23 cellular contexts compared by ENCODE assay signal in genomic region chr20:7667194-7667593, GRCh38.
"Had no signal": no experiment of that assay in that cellular context is flagged by ENCODE, and none has a peak within 500 bp of the region (broad histone marks: within the 10 kb centered on the region; RNA-seq: fewer than 3 reads in every experiment).

No MANE protein-coding gene starts in this region.

- H3K4me3 ChIP-seq: adrenal gland, left ventricle myocardium inferior, mucosa of descending colon, prostate gland, skin epidermis, suprapubic skin, transverse colon, uterus had no signal

- H3K9me3 ChIP-seq: adrenal gland, left ventricle myocardium inferior, mucosa of descending colon, prostate gland, suprapubic skin, transverse colon, uterus had no signal

- H3K27me3 ChIP-seq: adrenal gland, foreskin keratinocyte, suprapubic skin, transverse colon, uterus had no signal

- DNase-seq: activated B cell treated with CpG ODN at 0.5 μM for 24 hours; activated CD4-positive, alpha-beta memory T cell treated with anti-CD3 and anti-CD28 coated beads for 36 hours; activated CD4-positive, alpha-beta T cell treated with anti-CD3 and anti-CD28 coated beads for 4 hours; activated gamma-delta T cell treated with Interleukin-2 at 50 U/mL for 16 hours; activated T-cell treated with anti-CD3 and anti-CD28 coated beads for 4 hours; adrenal gland; cortex of kidney; effector CD8-positive, alpha-beta T cell; foreskin keratinocyte; head of caudate nucleus; kidney glomerular epithelial cell; left ventricle myocardium inferior; mesenchymal stem cell; mucosa of descending colon; naive B cell; right cardiac atrium; T-cell; transverse colon; uterus had no signal

- H3K4me1 ChIP-seq: adrenal gland, foreskin keratinocyte, left ventricle myocardium inferior, prostate gland, suprapubic skin, transverse colon, uterus had no signal

- H3K27ac ChIP-seq: adrenal gland, foreskin keratinocyte, left ventricle myocardium inferior, prostate gland, skin epidermis, suprapubic skin, transverse colon, uterus had no signal

- H3K36me3 ChIP-seq: adrenal gland, left ventricle myocardium inferior, prostate gland, suprapubic skin, transverse colon, uterus had no signal

- ATAC-seq: activated naive CD4-positive, alpha-beta T cell treated with anti-CD3 and anti-CD28 coated beads, Interleukin-2, amount 50 U/mL, for 72 hours; foreskin keratinocyte; mucosa of descending colon; right cardiac atrium; T-cell had no signal
